12 cellular contexts compared by ENCODE assay signal in genomic region chr10:120606051-120606764, GRCh38.
DNase-seq lines count a peak whose midpoint lies in the region; ATAC-seq and TF ChIP-seq lines count a peak whose summit lies in the region.
"Had no signal": no experiment of that assay in that cellular context is flagged by ENCODE, and none has a peak within 500 bp of the region (broad histone marks: within the 10 kb centered on the region; RNA-seq: fewer than 3 reads in every experiment).

No MANE protein-coding gene starts in this region.

- peak overlapping the region; percentile 39 for H3K4me3 ChIP-seq in Karpas-422 (ENCODE audit: low read length)
- no peak overlapping the region for H3K4me3 ChIP-seq in suprapubic skin
- H3K4me3 ChIP-seq in esophagus squamous epithelium, result no peak overlapping the region

- 79% methylated on average over 5 of the region's 5 CpGs for WGBS in suprapubic skin
- WGBS in esophagus squamous epithelium, 2 donors, result 76 to 81% methylated on average over 5 of the region's 5 CpGs

- no peaks in the 10 kb centered on the region for H3K79me2 ChIP-seq in Karpas-422 (ENCODE audit: low read length)

- H3K36me3 ChIP-seq in Karpas-422 (ENCODE audit: insufficient read depth, low read length) (no peaks in the 10 kb centered on the region), suprapubic skin (no peaks in the 10 kb centered on the region), esophagus squamous epithelium (no peaks in the 10 kb centered on the region)

- H3K4me2 ChIP-seq in Karpas-422 (ENCODE audit: low read depth, low read length, poor library complexity, severe bottlenecking), result peak overlapping the region; percentile 75

- H3K27ac ChIP-seq in Karpas-422 (ENCODE audit: low read length), result peak overlapping the region; percentile 94
- H3K27ac ChIP-seq in suprapubic skin, result no peak overlapping the region
- no peak overlapping the region for H3K27ac ChIP-seq in esophagus squamous epithelium

- peak overlapping the region; percentile 61 for H3K9ac ChIP-seq in Karpas-422 (ENCODE audit: low read length)

- ATAC-seq in GM18505 (IDR thresholded peaks at IDR 0.05; ENCODE audit: unreplicated experiment) (peak; percentile 72), GM19468 (IDR thresholded peaks at IDR 0.05; ENCODE audit: extremely low read depth, unreplicated experiment) (peak; percentile 61), HG02943 (IDR thresholded peaks at IDR 0.05; ENCODE audit: low read depth, unreplicated experiment) (peak; percentile 51)
- ATAC-seq: right cardiac atrium had no signal

- H3K9me2 ChIP-seq in Karpas-422 (replicated peaks; ENCODE audit: insufficient read depth, low read length), result no peaks in the 10 kb centered on the region

- H2AFZ ChIP-seq in Karpas-422 (ENCODE audit: low read length), result peak overlapping the region; percentile 58; the same call in 1 of the 2 replicates

- H3K9me3 ChIP-seq in Karpas-422 (ENCODE audit: low read length) (no peaks in the 10 kb centered on the region), suprapubic skin (no peaks in the 10 kb centered on the region), esophagus squamous epithelium (no peaks in the 10 kb centered on the region)

- H3K27me3 ChIP-seq in Karpas-422 (ENCODE audit: low read length) (no peaks in the 10 kb centered on the region), suprapubic skin (no peaks in the 10 kb centered on the region), esophagus squamous epithelium (no peaks in the 10 kb centered on the region)

- intact Hi-C loops in esophagus squamous epithelium (cut with DNase I), result no loop called here

- peak; percentile 83 for DNase-seq in Karpas-422
- DNase-seq in suprapubic skin (ENCODE audit: low spot score in 2 of 2), result no peak
- no peak for DNase-seq in esophagus squamous epithelium (lab: John Stamatoyannopoulos, UW)
- DNase-seq in NCI-H524 treated with DMSO at 0.1 percent for 48 hours (lab: John Stamatoyannopoulos, UW), result no peak
- no peak for DNase-seq in middle frontal gyrus (ENCODE audit: extremely low spot score, low spot score)
- DNase-seq: activated naive CD4-positive, alpha-beta T cell; midbrain; NCI-H187; right cardiac atrium had no signal

- TF ChIP-seq POLR2A in GM18505 (IDR thresholded peaks at IDR 0.05; ENCODE audit: borderline replicate concordance, extremely low read depth, insufficient read depth, insufficient read length), result no peak
- no peak for TF ChIP-seq POLR2A in suprapubic skin (IDR thresholded peaks at IDR 0.05)
- no peak for TF ChIP-seq POLR2A in esophagus squamous epithelium (IDR thresholded peaks at IDR 0.05)

- no peak for TF ChIP-seq EP300 in suprapubic skin (IDR thresholded peaks at IDR 0.05)

- TF ChIP-seq CTCF in suprapubic skin (IDR thresholded peaks at IDR 0.05) (no peak), esophagus squamous epithelium (IDR thresholded peaks at IDR 0.05) (no peak)

- no peaks in the 10 kb centered on the region for H4K20me1 ChIP-seq in Karpas-422 (ENCODE audit: insufficient read depth, low read depth, low read length)

- H3K4me1 ChIP-seq in Karpas-422 (ENCODE audit: low read length) (peaks cover 45% of the 10 kb centered on the region), suprapubic skin (no peaks in the 10 kb centered on the region), esophagus squamous epithelium (no peaks in the 10 kb centered on the region)
